ENCODE assay signal across 20 cellular contexts in the genomic region with DNA sequence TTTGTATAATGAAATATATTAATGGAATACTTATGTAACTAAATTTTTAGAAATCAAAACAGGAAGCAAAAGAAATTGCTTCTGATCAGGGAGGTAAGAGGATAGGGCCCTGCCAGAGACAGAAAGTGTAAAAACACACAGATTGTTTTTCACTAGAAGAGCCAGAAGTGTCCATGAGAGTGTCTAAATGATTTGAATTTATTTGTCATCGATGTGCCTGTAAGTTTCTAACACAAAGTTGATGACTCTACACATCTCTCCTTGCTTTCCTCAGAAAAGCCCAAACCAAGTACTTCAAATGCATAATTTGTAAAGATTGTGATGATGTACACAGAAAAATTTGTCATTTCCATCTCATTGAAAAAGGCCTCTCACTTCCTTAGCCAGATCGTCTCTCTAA.
"Had no signal": no experiment of that assay in that cellular context is flagged by ENCODE, and none has a peak within 500 bp of the region (broad histone marks: within the 10 kb centered on the region; RNA-seq: fewer than 3 reads in every experiment).

No MANE protein-coding gene starts in this region.

- H3K27me3 Mint-ChIP-seq: activated B cell treated with CpG ODN at 0.5 μM for 24 hours; activated CD4-positive, alpha-beta T cell treated with anti-CD3 and anti-CD28 coated beads, Interleukin-2, amount 10 ng/mL, durations not matched to agents 7 days and 5 days; activated naive CD8-positive, alpha-beta T cell treated with anti-CD3 and anti-CD28 coated beads, Interleukin-2, amount 50 U/mL, for 24 hours had no signal

- H3K36me3 Mint-ChIP-seq: type B pancreatic cell had no signal

- DNase-seq: activated B cell treated with CpG ODN at 0.5 μM for 24 hours; activated CD4-positive, alpha-beta T cell treated with anti-CD3 and anti-CD28 coated beads, Interleukin-2, amount 10 ng/mL, durations not matched to agents 7 days and 5 days; activated effector memory CD4-positive, alpha-beta T cell treated with anti-CD3 and anti-CD28 coated beads, Interleukin-2, amount 50 U/mL, for 16 hours; activated naive CD4-positive, alpha-beta T cell treated with anti-CD3 and anti-CD28 coated beads, Interleukin-2, amount 50 U/mL, for 16 hours; activated naive CD8-positive, alpha-beta T cell treated with anti-CD3 and anti-CD28 coated beads, Interleukin-2, amount 50 U/mL, for 24 hours; activated T-cell treated with anti-CD3 and anti-CD28 coated beads, Interleukin-2, amount 50 U/mL, for 1 hour; heart left ventricle; islet precursor cell; left cardiac atrium; posterior cingulate gyrus; small intestine; stimulated activated CD4-positive, alpha-beta T cell treated with anti-CD3 and anti-CD28 coated beads, Interleukin-15, amount 100 ng/mL, for 24 hours; stimulated activated CD8-positive, alpha-beta memory T cell treated with anti-CD3 and anti-CD28 coated beads, Interleukin-4, amount 100 ng/mL, for 48 hours; stimulated activated naive B cell treated with anti-CD40 and anti-IgM and Interleukin-4, amounts not matched to agents 10 μg/mL and 1 μg/mL and 100 μg/mL, for 72 hours; testis had no signal

- H3K9me3 ChIP-seq: heart left ventricle, testis, vagina had no signal

- H3K27me3 ChIP-seq: cardiac muscle cell, heart left ventricle, testis, vagina had no signal

- H3K27ac Mint-ChIP-seq: activated B cell treated with CpG ODN at 0.5 μM for 24 hours; activated CD4-positive, alpha-beta T cell treated with anti-CD3 and anti-CD28 coated beads, Interleukin-2, amount 10 ng/mL, durations not matched to agents 7 days and 5 days; activated naive CD8-positive, alpha-beta T cell treated with anti-CD3 and anti-CD28 coated beads, Interleukin-2, amount 50 U/mL, for 24 hours; stimulated activated naive B cell treated with anti-CD40 and anti-IgM and Interleukin-4, amounts not matched to agents 10 μg/mL and 1 μg/mL and 100 μg/mL, for 72 hours; type B pancreatic cell had no signal

- H3K27ac ChIP-seq: cardiac muscle cell, heart left ventricle, testis, vagina had no signal

- H3K4me3 Mint-ChIP-seq: activated B cell treated with CpG ODN at 0.5 μM for 24 hours; activated CD4-positive, alpha-beta T cell treated with anti-CD3 and anti-CD28 coated beads, Interleukin-2, amount 10 ng/mL, durations not matched to agents 7 days and 5 days; activated naive CD8-positive, alpha-beta T cell treated with anti-CD3 and anti-CD28 coated beads, Interleukin-2, amount 50 U/mL, for 24 hours; neural crest cell; stimulated activated naive B cell treated with anti-CD40 and anti-IgM and Interleukin-4, amounts not matched to agents 10 μg/mL and 1 μg/mL and 100 μg/mL, for 72 hours; type B pancreatic cell had no signal

- H3K9me3 Mint-ChIP-seq: activated B cell treated with CpG ODN at 0.5 μM for 24 hours; activated naive CD8-positive, alpha-beta T cell treated with anti-CD3 and anti-CD28 coated beads, Interleukin-2, amount 50 U/mL, for 24 hours; neural crest cell; type B pancreatic cell had no signal

- H3K36me3 ChIP-seq: cardiac muscle cell, heart left ventricle, vagina had no signal

- H3K4me1 ChIP-seq: testis had no signal

- ATAC-seq: activated naive CD8-positive, alpha-beta T cell treated with anti-CD3 and anti-CD28 coated beads, Interleukin-2, amount 50 U/mL, for 24 hours; heart left ventricle; left cardiac atrium; sciatic nerve; stimulated activated naive B cell treated with anti-CD40 and anti-IgM and Interleukin-4, amounts not matched to agents 10 μg/mL and 1 μg/mL and 100 μg/mL, for 72 hours had no signal

- H3K4me3 ChIP-seq: cardiac muscle cell, heart left ventricle, testis, vagina had no signal
